ENCODE assay signal across 8 cellular contexts in the genomic region with DNA sequence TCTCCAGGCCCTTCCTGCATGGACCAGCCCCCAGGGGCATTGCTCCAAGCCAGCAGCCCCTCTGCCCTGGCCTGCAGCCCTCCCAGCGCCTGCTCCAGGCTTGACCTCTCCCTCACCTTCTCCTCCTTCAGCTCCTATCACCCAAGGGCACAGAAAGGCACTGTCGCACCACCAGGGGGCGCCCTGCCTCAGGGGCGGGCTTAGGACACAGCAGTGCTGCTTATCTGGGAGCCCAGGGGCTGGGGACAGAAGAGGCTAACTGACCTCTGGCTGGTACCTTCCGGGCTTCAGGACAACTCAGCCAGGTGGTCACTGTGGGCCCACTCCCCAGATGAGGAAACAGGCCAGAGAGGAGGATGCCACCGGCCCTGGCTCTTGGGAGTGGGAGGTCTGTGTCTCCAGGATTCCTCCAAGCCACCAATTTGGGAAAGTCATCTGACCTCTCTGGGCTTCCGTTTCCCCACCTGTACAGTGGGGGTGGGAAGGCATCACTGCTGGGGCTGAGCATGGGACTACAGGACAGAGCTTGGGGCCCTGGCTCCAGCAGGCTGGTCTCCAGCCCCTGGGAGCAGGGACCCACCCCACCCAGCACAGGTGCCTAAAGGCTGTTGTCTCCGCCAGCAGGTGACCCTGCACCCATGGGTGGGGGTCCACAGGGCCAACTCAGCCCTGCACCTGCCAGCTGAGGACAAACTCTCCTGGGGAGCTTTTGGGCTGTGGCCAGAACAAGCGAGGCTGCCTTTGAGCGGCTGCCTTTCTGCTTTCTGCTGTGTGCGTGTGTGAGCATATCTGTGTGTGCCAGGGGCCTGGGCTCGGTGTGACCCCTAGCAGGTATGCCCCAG. TPM values are rescaled to one million over a fixed set of nuclear protein-coding genes. Genes with fewer than 3 reads are reported as not detected.
DNase-seq lines count a peak whose midpoint lies in the region; ATAC-seq and TF ChIP-seq lines count a peak whose summit lies in the region.

No MANE protein-coding gene starts in this region.

- peaks cover 0 to 9% of the 10 kb centered on the region in 2 donors for H3K27me3 ChIP-seq in right lobe of liver

- no peaks in the 10 kb centered on the region for H3K9me3 Mint-ChIP-seq in activated CD4-positive, alpha-beta memory T cell treated with anti-CD3 and anti-CD28 coated beads for 36 hours

- peaks cover 2 to 30% (median 16%) of the 10 kb centered on the region in 4 donors for H3K4me1 ChIP-seq in right lobe of liver

- DNase-seq in DMS79 (lab: John Stamatoyannopoulos, UW) (peak; percentile 70), NCI-H748 treated with DMSO at 0.1 percent for 48 hours (lab: John Stamatoyannopoulos, UW) (peak; percentile 62), dermis microvascular lymphatic vessel endothelial cell (ENCODE audit: low read depth in 2 of 2) (peak; percentile 48 to 80), right lobe of liver (peak; percentile 84 to 89 (median 86))
- peak; percentile 91 for DNase-seq in activated CD4-positive, alpha-beta memory T cell treated with anti-CD3 and anti-CD28 coated beads for 36 hours
- peak; percentile 85 to 95 for DNase-seq in stimulated activated CD4-positive, alpha-beta T cell treated with anti-CD3 and anti-CD28 coated beads, Interleukin-4, amount 100 ng/mL, for 48 hours (ENCODE audit: low read depth in 2 of 2)

- no CpG with 5 or more reads among the region's 12 CpGs for WGBS in right lobe of liver (ENCODE audit: insufficient coverage, low coverage, low lambda C conversion rate, missing lambda C conversion rate)

- H3K27ac ChIP-seq in right lobe of liver, result no peak overlapping the region

- H3K4me3 Mint-ChIP-seq in activated CD4-positive, alpha-beta memory T cell treated with anti-CD3 and anti-CD28 coated beads for 36 hours, result no peak overlapping the region

- no peaks in the 10 kb centered on the region for H3K36me3 Mint-ChIP-seq in activated CD4-positive, alpha-beta memory T cell treated with anti-CD3 and anti-CD28 coated beads for 36 hours

- H3K4me3 ChIP-seq in right lobe of liver, result no peak overlapping the region

- no peaks in the 10 kb centered on the region for H3K36me3 ChIP-seq in right lobe of liver

- no peak overlapping the region for H3K27ac Mint-ChIP-seq in activated CD4-positive, alpha-beta memory T cell treated with anti-CD3 and anti-CD28 coated beads for 36 hours

- H3K9me3 ChIP-seq in right lobe of liver, result no peaks in the 10 kb centered on the region

- ATAC-seq in HG03439 (IDR thresholded peaks at IDR 0.05; ENCODE audit: unreplicated experiment) (peak; percentile 35), right lobe of liver (peak; percentile 33 to 58 (median 46)), GM21447 (IDR thresholded peaks at IDR 0.05; ENCODE audit: unreplicated experiment) (no peak)

- peaks cover 20% of the 10 kb centered on the region for H3K4me1 Mint-ChIP-seq in activated CD4-positive, alpha-beta memory T cell treated with anti-CD3 and anti-CD28 coated beads for 36 hours (ENCODE audit: low read depth)

- no peaks in the 10 kb centered on the region for H3K27me3 Mint-ChIP-seq in activated CD4-positive, alpha-beta memory T cell treated with anti-CD3 and anti-CD28 coated beads for 36 hours

- intact Hi-C loops in activated CD4-positive, alpha-beta memory T cell treated with anti-CD3 and anti-CD28 coated beads for 36 hours (cut with micrococcal nuclease), result loop anchor here (1.0 to 5.0 kb wide), 5 partner anchors 82 to 262 kb away; partner anchors contain the start of gene BRF1
- intact Hi-C loops in right lobe of liver (cut with DNase I), result loop anchor here in 1 of 2 donors (10.0 kb wide), 2 partner anchors 194 to 264 kb away; no protein-coding TSS in a partner anchor

- POLR2A ChIA-PET in activated CD4-positive, alpha-beta memory T cell treated with anti-CD3 and anti-CD28 coated beads for 36 hours (lab: Charles Lee), result no interaction called here

- TF ChIP-seq CTCF in right lobe of liver (IDR thresholded peaks at IDR 0.05), result peak; percentile 90 to 100 (median 97)

- no peak for TF ChIP-seq POLR2A in right lobe of liver (IDR thresholded peaks at IDR 0.05)

- CTCF ChIA-PET in activated CD4-positive, alpha-beta memory T cell treated with anti-CD3 and anti-CD28 coated beads for 36 hours (lab: Charles Lee), result interaction anchor here (0.6 to 9.6 kb wide), 31 partner anchors 9 to 389 kb away, joined by 3 to 179 read pairs (median 4); partner anchors contain the start of genes BTBD6, GPR132, JAG2 and NUDT14

RNA-seq across cellular contexts. Expression of gene GPR132, which starts 25.5 kb away (rescaled TPM):
- total RNA-seq in activated CD4-positive, alpha-beta memory T cell treated with anti-CD3 and anti-CD28 coated beads for 36 hours, result 10 to 100 TPM; 33.4 to 34.2 TPM
- total RNA-seq in dermis microvascular lymphatic vessel endothelial cell (under 0.01 TPM in 1 of 2 replicates, not detected in the other), right lobe of liver (under 1 TPM; 0.11 to 0.84 (median 0.39) TPM)

Comparison
In these comparisons a context has a peak if more than half of its experiments do, and no peak if none do; other contexts are left out.
1. RNA of gene GPR132, which starts 25.5 kb away (total RNA-seq): 33.4 to 34.2 TPM in activated CD4-positive, alpha-beta memory T cell treated with anti-CD3 and anti-CD28 coated beads for 36 hours; 0.11 to 0.84 TPM in right lobe of liver and under 0.01 TPM in dermis microvascular lymphatic vessel endothelial cell; every median in the first group is over 10 times any median in the second.
2. Peak in every context shown above with its lines, with median percentiles within 50 percentile points of each other: DNase-seq.